Comparison of ENCODE assay signal across 16 cellular contexts in the genomic region with DNA sequence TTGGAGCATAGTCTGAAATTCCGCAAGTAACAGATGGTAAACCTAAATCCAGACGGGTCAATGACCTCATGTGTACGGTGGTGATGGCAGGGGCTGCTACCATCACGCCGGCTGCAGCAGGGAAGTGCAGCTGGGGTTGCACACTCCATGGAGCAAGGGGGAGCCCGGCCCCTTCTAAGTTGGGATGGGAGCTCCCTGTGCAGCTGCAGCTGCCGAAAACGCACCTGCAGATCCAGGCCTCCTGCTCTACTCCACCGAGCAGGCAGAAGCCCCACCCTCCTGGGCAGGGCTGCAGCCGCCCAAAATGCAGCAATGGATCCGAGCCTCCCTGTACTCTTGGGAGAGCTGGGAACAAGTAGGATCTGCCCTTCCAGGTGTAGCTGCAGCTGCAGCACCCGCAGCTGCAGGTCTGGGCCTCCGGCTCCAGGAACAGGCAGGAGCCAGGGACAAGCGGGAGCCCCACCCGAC.
"Had no signal": no experiment of that assay in that cellular context is flagged by ENCODE, and none has a peak within 500 bp of the region (broad histone marks: within the 10 kb centered on the region; RNA-seq: fewer than 3 reads in every experiment).

No MANE protein-coding gene starts in this region.

- H3K9me3 Mint-ChIP-seq: activated naive CD8-positive, alpha-beta T cell treated with anti-CD3 and anti-CD28 coated beads for 36 hours; activated T-cell treated with anti-CD3 and anti-CD28 coated beads, Interleukin-2, amount 50 U/mL, for 4 hours; mesothelial cell of epicardium; T-helper 2 cell treated with Interferon-gamma antibody and Interleukin-4, amounts not matched to agents 5 μg/mL and 100 μg/mL, for 36 hours had no signal

- ATAC-seq: activated CD8-positive, alpha-beta memory T cell treated with anti-CD3 and anti-CD28 coated beads, Interleukin-2, amount 10 ng/mL, durations not matched to agents 7 days and 5 days; activated T-cell treated with anti-CD3 and anti-CD28 coated beads, Interleukin-2, amount 50 U/mL, for 4 hours had no signal

- H3K36me3 Mint-ChIP-seq: activated CD8-positive, alpha-beta memory T cell treated with anti-CD3 and anti-CD28 coated beads, Interleukin-2, amount 10 ng/mL, durations not matched to agents 7 days and 5 days; activated naive CD8-positive, alpha-beta T cell treated with anti-CD3 and anti-CD28 coated beads for 36 hours; mesothelial cell of epicardium had no signal

- H3K9me3 ChIP-seq: breast epithelium, esophagus squamous epithelium, neutrophil had no signal

- H3K27ac Mint-ChIP-seq: activated CD8-positive, alpha-beta memory T cell treated with anti-CD3 and anti-CD28 coated beads, Interleukin-2, amount 10 ng/mL, durations not matched to agents 7 days and 5 days; activated naive CD8-positive, alpha-beta T cell treated with anti-CD3 and anti-CD28 coated beads for 36 hours; mesothelial cell of epicardium; T-helper 2 cell treated with Interferon-gamma antibody and Interleukin-4, amounts not matched to agents 5 μg/mL and 100 μg/mL, for 36 hours had no signal

- H3K4me3 ChIP-seq: breast epithelium, esophagus squamous epithelium had no signal

- FAIRE-seq: endometrium had no signal

- H3K4me3 Mint-ChIP-seq: activated CD8-positive, alpha-beta memory T cell treated with anti-CD3 and anti-CD28 coated beads, Interleukin-2, amount 10 ng/mL, durations not matched to agents 7 days and 5 days; activated naive CD8-positive, alpha-beta T cell treated with anti-CD3 and anti-CD28 coated beads for 36 hours; activated T-cell treated with anti-CD3 and anti-CD28 coated beads, Interleukin-2, amount 50 U/mL, for 4 hours; mesothelial cell of epicardium; T-helper 2 cell treated with Interferon-gamma antibody and Interleukin-4, amounts not matched to agents 5 μg/mL and 100 μg/mL, for 36 hours had no signal

- H3K36me3 ChIP-seq: breast epithelium, esophagus squamous epithelium, neutrophil had no signal

- DNase-seq: activated CD4-positive, alpha-beta T cell treated with anti-CD3 and anti-CD28 coated beads for 1 hour; activated CD4-positive, alpha-beta T cell treated with anti-CD3 and anti-CD28 coated beads, Interleukin-2, amount 50 U/mL, for 48 hours; activated CD8-positive, alpha-beta memory T cell treated with anti-CD3 and anti-CD28 coated beads, Interleukin-2, amount 10 ng/mL, durations not matched to agents 7 days and 5 days; activated gamma-delta T cell; activated naive CD8-positive, alpha-beta T cell treated with anti-CD3 and anti-CD28 coated beads for 36 hours; activated T-cell treated with anti-CD3 and anti-CD28 coated beads, Interleukin-2, amount 50 U/mL, for 4 hours; dermis blood vessel endothelial cell; esophagus squamous epithelium; foreskin fibroblast; head of caudate nucleus had no signal

- H3K27me3 Mint-ChIP-seq: activated CD8-positive, alpha-beta memory T cell treated with anti-CD3 and anti-CD28 coated beads, Interleukin-2, amount 10 ng/mL, durations not matched to agents 7 days and 5 days; activated naive CD8-positive, alpha-beta T cell treated with anti-CD3 and anti-CD28 coated beads for 36 hours had no signal

- H3K4me1 ChIP-seq: breast epithelium, esophagus squamous epithelium had no signal

- H3K27me3 ChIP-seq: breast epithelium, esophagus squamous epithelium, neutrophil had no signal

- H3K4me1 Mint-ChIP-seq: activated CD8-positive, alpha-beta memory T cell treated with anti-CD3 and anti-CD28 coated beads, Interleukin-2, amount 10 ng/mL, durations not matched to agents 7 days and 5 days; activated naive CD8-positive, alpha-beta T cell treated with anti-CD3 and anti-CD28 coated beads for 36 hours; mesothelial cell of epicardium had no signal

- H3K27ac ChIP-seq: breast epithelium, esophagus squamous epithelium, neutrophil, skin epidermis had no signal
